ENCODE assay signal across 8 cellular contexts in the genomic region with DNA sequence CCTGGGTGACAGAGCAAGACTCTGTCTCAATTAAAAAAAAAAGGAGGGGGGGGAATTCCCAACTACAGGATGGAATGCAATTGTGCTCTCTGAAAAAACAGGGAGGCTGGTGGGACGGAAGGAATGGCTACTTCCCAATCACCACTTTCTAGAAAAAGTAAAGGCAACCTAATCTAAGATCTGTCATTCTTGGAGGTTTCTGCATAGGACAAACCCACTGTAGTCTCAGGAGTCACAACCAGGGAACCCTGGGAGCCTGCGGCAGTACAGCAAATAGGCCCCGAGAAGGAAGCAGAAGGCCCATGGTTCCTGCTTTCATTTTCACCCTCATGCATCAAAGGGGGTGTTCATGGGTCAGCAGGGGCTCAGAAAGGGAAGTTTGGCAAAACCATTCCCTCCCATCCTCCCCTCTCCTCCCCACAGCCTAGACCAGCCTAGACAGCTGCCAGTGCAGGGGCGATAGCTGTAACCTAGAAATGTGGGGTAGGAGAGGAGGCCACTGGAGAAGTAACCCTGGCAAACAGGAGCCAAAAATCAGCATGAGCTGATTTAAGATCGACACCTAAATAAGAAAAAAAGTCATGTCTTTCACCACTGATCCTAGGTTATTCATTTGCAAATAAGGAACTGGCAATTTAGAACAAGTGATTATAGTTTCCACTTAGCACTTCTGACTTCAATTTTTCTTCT.
DNase-seq lines count a peak whose midpoint lies in the region; ATAC-seq and TF ChIP-seq lines count a peak whose summit lies in the region.

No MANE protein-coding gene starts in this region.

- H3K4me1 ChIP-seq in iPS-20b (ENCODE audit: insufficient read depth, low read length): 0 out of 2 replicates have a peak, but pooled peaks cover 5% of the 10 kb centered on the region

- peaks cover 13% of the 10 kb centered on the region for H3K9me3 ChIP-seq in iPS-20b (ENCODE audit: insufficient read depth, low read depth, low read length)

- no peak for TF ChIP-seq CTCF in coronary artery (IDR thresholded peaks at IDR 0.05)

- no peaks in the 10 kb centered on the region for H3K36me3 ChIP-seq in iPS-20b (ENCODE audit: insufficient read depth, low read depth, low read length)

- 0 out of 2 replicates have a peak overlapping the region, but pooled peaks have one; percentile 7 for H3K9ac ChIP-seq in iPS-20b (ENCODE audit: low read depth, low read length)

- no peaks in the 10 kb centered on the region for H3K27me3 ChIP-seq in iPS-20b (ENCODE audit: insufficient read depth, low read length)

- H3K27ac ChIP-seq in iPS-20b (ENCODE audit: low read length): no peak overlapping the region
- H3K27ac ChIP-seq in coronary artery: peak overlapping the region in 1 of 2 donors; percentile 21

- peak; percentile 67 for ATAC-seq in GM18867 (IDR thresholded peaks at IDR 0.05; ENCODE audit: unreplicated experiment)
- peak; percentile 84 for ATAC-seq in HG02623 (IDR thresholded peaks at IDR 0.05; ENCODE audit: unreplicated experiment)

- peak; percentile 93 for DNase-seq in SIG-M5 treated with dmso at 0.1 percent for 504 hours (lab: John Stamatoyannopoulos, UW; ENCODE audit: unreplicated experiment)
- DNase-seq in activated effector memory CD4-positive, alpha-beta T cell treated with Interleukin-2 at 50 U/mL for 16 hours: no peak
- no peak for DNase-seq in RKO (ENCODE audit: low spot score)
- no peak for DNase-seq in HuH-7 (ENCODE audit: low spot score)
- no peak for DNase-seq in coronary artery (ENCODE audit: low spot score)

- no peak overlapping the region for H3K4me3 ChIP-seq in iPS-20b (ENCODE audit: low read length)
- no peak overlapping the region for H3K4me3 ChIP-seq in coronary artery
